ENCODE assay signal across 8 cellular contexts in the genomic region with DNA sequence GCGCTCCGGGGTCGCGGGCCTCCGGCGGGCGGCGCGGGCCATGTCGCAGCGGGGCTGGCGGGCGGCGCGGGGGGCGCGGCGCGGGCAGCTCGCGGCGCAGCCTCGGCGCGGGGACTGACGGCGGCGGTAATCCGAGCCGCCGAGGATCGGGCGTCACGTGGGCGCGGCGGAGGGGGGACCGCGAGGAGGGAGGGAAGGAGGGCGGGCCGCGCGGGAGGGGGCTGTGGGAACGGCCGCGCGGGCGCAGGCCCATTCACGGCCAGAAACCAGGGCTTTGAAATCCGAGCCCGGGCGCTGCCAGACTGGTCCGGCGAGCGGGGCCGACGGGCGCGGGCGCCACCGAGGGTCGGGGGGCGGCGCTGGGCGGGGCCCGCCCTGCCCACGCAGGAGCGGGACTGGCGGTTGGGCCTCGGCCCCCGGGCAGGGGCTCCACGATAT. TPM values are rescaled to one million over a fixed set of nuclear protein-coding genes. Genes with fewer than 3 reads are reported as not detected.
A peak's percentile ranks its signal among the peaks of the same experiment; 100 is the strongest.
DNase-seq lines count a peak whose midpoint lies in the region; ATAC-seq, FAIRE-seq and TF ChIP-seq lines count a peak whose summit lies in the region.

A gene with protein sequence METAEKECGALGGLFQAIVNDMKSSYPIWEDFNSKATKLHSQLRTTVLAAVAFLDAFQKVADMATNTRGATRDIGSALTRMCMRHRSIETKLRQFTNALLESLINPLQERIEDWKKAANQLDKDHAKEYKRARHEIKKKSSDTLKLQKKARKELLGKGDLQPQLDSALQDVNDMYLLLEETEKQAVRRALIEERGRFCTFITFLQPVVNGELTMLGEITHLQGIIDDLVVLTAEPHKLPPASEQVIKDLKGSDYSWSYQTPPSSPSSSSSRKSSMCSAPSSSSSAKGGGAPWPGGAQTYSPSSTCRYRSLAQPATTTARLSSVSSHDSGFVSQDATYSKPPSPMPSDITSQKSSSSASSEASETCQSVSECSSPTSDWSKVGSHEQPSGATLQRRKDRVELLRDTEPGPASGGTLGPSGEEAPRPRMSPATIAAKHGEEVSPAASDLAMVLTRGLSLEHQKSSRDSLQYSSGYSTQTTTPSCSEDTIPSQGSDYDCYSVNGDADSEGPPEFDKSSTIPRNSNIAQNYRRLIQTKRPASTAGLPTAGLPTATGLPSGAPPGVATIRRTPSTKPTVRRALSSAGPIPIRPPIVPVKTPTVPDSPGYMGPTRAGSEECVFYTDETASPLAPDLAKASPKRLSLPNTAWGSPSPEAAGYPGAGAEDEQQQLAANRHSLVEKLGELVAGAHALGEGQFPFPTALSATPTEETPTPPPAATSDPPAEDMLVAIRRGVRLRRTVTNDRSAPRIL (minus strand): TSS at position 116 of the 438 bp plus-strand sequence. CDS start 262 bp downstream, outside the sequence.

- no peaks in the 10 kb centered on the region for H3K27me3 Mint-ChIP-seq in CD8-positive, alpha-beta T cell (ENCODE audit: low read depth)

- no peak for TF ChIP-seq CTCF in CD8-positive, alpha-beta T cell (IDR thresholded peaks at IDR 0.05)
- no peak for TF ChIP-seq CTCF in Peyer's patch (IDR thresholded peaks at IDR 0.05)
- TF ChIP-seq CTCF in bronchial epithelial cell (IDR thresholded peaks at IDR 0.05; ENCODE audit: insufficient read depth, low read length, severe bottlenecking), result no peak

- no peak for TF ChIP-seq POLR2A in Peyer's patch (IDR thresholded peaks at IDR 0.05)

- DNase-seq in CD8-positive, alpha-beta T cell, result peak in 6 of 7 experiments; percentile 10 to 62 (median 44)
- DNase-seq in HPDE6-E6E7 (ENCODE audit: extremely low spot score) (peak; percentile 94), Peyer's patch (peak; percentile 37 to 81 (median 74)), bronchial epithelial cell (ENCODE audit: low read depth) (peak; percentile 45), sciatic nerve (ENCODE audit: low spot score) (peak; percentile 94)
- DNase-seq in stimulated activated naive CD4-positive, alpha-beta T cell treated with Interleukin-2 at 50 U/mL for 16 hours (lab: John Stamatoyannopoulos, UW), result no peak

- H3K4me1 ChIP-seq in CD8-positive, alpha-beta T cell (ENCODE audit: insufficient read depth, low read length), result peaks cover 20% of the 10 kb centered on the region
- H3K4me1 ChIP-seq in Peyer's patch, result peaks cover 0 to 82% (median 8%) of the 10 kb centered on the region in 4 donors
- H3K4me1 ChIP-seq in iPS-15b (ENCODE audit: control insufficient read depth, insufficient read depth, low read length), result peaks cover 9% of the 10 kb centered on the region

- ATAC-seq in CD8-positive, alpha-beta T cell, result peak; percentile 72
- ATAC-seq in sciatic nerve (peak; percentile 74), GM18868 (IDR thresholded peaks at IDR 0.05; ENCODE audit: unreplicated experiment) (no peak)

- H3K27me3 ChIP-seq in CD8-positive, alpha-beta T cell (ENCODE audit: insufficient read depth, low read length), result no peaks in the 10 kb centered on the region
- H3K27me3 ChIP-seq in Peyer's patch (no peaks in the 10 kb centered on the region), bronchial epithelial cell (ENCODE audit: control insufficient read depth, insufficient read depth, low read length) (no peaks in the 10 kb centered on the region), iPS-15b (ENCODE audit: control insufficient read depth, insufficient read depth, low read length) (no peaks in the 10 kb centered on the region)

- no peak within 1 kb of the TSS for H3K27ac ChIP-seq in CD8-positive, alpha-beta T cell (ENCODE audit: low read depth, low read length)
- H3K27ac ChIP-seq in Peyer's patch, result peak within 1 kb of the TSS; percentile 70 to 93 (median 82)

- H3K4me3 ChIP-seq in CD8-positive, alpha-beta T cell (ENCODE audit: low read depth, low read length), result peak within 1 kb of the TSS; percentile 48
- H3K4me3 ChIP-seq in Peyer's patch (peak within 1 kb of the TSS; percentile 41 to 69 (median 55)), bronchial epithelial cell (ENCODE audit: low read depth, low read length) (peak within 1 kb of the TSS; percentile 86), iPS-15b (ENCODE audit: low read depth, low read length) (peak within 1 kb of the TSS; percentile 68)

- peak within 1 kb of the TSS; percentile 37 for H3K9ac ChIP-seq in iPS-15b (ENCODE audit: low read depth, low read length)

- peaks cover 3% of the 10 kb centered on the region for H3K36me3 Mint-ChIP-seq in CD8-positive, alpha-beta T cell

- peak within 1 kb of the TSS; percentile 76 for H3K4me3 Mint-ChIP-seq in CD8-positive, alpha-beta T cell

- H3K36me3 ChIP-seq in CD8-positive, alpha-beta T cell (ENCODE audit: insufficient read depth, low read length), result no peaks in the 10 kb centered on the region
- no peaks in the 10 kb centered on the region for H3K36me3 ChIP-seq in Peyer's patch
- peaks cover 9% of the 10 kb centered on the region for H3K36me3 ChIP-seq in bronchial epithelial cell (ENCODE audit: control insufficient read depth, insufficient read depth, low read length)
- no peaks in the 10 kb centered on the region for H3K36me3 ChIP-seq in iPS-15b (ENCODE audit: control insufficient read depth, insufficient read depth, low read length)

- FAIRE-seq in bronchial epithelial cell (lab: Jason Lieb, UNC), result no peak

- peaks cover 7% of the 10 kb centered on the region for H3K4me1 Mint-ChIP-seq in CD8-positive, alpha-beta T cell (ENCODE audit: low read depth)

- H3K9me3 Mint-ChIP-seq in CD8-positive, alpha-beta T cell, result no peaks in the 10 kb centered on the region

- CTCF ChIA-PET in CD8-positive, alpha-beta T cell (lab: Charles Lee), result no interaction called here

- no peak within 1 kb of the TSS for H3K27ac Mint-ChIP-seq in CD8-positive, alpha-beta T cell

- intact Hi-C loops in CD8-positive, alpha-beta T cell (cut with DNase I, micrococcal nuclease), result loop anchor here in 1 of 2 experiments (1.0 kb wide), 1 partner anchor 51 kb away; no protein-coding TSS in a partner anchor
- intact Hi-C loops in sciatic nerve (cut with DNase I), result no loop called here

- H3K9me3 ChIP-seq in CD8-positive, alpha-beta T cell (ENCODE audit: low read length), result no peaks in the 10 kb centered on the region
- H3K9me3 ChIP-seq in Peyer's patch, result no peaks in the 10 kb centered on the region
- no peaks in the 10 kb centered on the region for H3K9me3 ChIP-seq in iPS-15b (ENCODE audit: control insufficient read depth, insufficient read depth, low read length)

- POLR2A ChIA-PET in CD8-positive, alpha-beta T cell (lab: Charles Lee), result interaction anchor here (2.2 to 4.3 kb wide), 2 partner anchors 11 to 51 kb away, joined by 8 to 21 read pairs; no protein-coding TSS in a partner anchor

RNA-seq across cellular contexts. Expression of the gene that starts here (rescaled TPM):
- 10 to 100 TPM; 27.9 to 28.4 TPM for total RNA-seq in CD8-positive, alpha-beta T cell
- total RNA-seq in Peyer's patch, result 100 to 1,000 TPM in 1 of 4 donors, 10 to 100 TPM in 3; 12.1 to 115 (median 30.4) TPM
- total RNA-seq in bronchial epithelial cell, result 20.0 and 42.6 TPM in 2 replicates
- 75.9 TPM for total RNA-seq in sciatic nerve
